Comparison of ENCODE assay signal across 14 cellular contexts in the genomic region with DNA sequence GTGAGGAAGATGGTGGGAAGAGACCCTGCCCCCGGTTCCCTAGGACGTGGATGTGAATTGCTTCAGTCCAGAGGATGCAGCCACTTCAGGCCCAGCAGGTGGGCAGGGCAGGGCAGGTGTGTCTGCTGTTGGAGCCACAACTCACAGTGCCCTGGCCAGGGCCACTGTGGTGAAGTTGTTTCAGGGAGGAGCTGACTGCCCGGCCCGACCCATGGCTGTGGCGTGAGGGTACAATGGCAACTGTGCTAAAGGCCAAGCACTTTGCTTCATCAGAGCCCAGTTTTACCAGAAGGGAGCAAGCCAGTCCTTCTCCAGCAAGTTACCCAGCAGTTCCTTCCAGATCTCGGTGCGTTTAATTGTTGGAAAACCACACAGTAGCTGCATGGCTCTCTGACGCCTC.
A peak's percentile ranks its signal among the peaks of the same experiment; 100 is the strongest.
DNase-seq lines count a peak whose midpoint lies in the region; ATAC-seq lines count a peak whose summit lies in the region.
"Had no signal": no experiment of that assay in that cellular context is flagged by ENCODE, and none has a peak within 500 bp of the region (broad histone marks: within the 10 kb centered on the region; RNA-seq: fewer than 3 reads in every experiment).

No MANE protein-coding gene starts in this region.

- H3K9me3 ChIP-seq in right cardiac atrium (ENCODE audit: control insufficient read depth, low read length) (no peaks in the 10 kb centered on the region), SJCRH30 (replicated peaks) (no peaks in the 10 kb centered on the region)
- H3K9me3 ChIP-seq: Caco-2, HAP-1 had no signal

- H3K4me3 ChIP-seq in right cardiac atrium (ENCODE audit: low read length) (no peak overlapping the region), SJCRH30 (no peak overlapping the region)
- H3K4me3 ChIP-seq: GM12878, HAP-1 had no signal

- H3K27ac ChIP-seq in right cardiac atrium (ENCODE audit: low read length) = no peak overlapping the region
- H3K27ac ChIP-seq in substantia nigra (ENCODE audit: low read depth, low read length, poor library complexity, severe bottlenecking) = peak overlapping the region; percentile 35
- H3K27ac ChIP-seq in SJCRH30 = no peak overlapping the region
- H3K27ac ChIP-seq: 22Rv1 had no signal

- WGBS in right cardiac atrium = 82% methylated on average over 8 of the region's 8 CpGs

- H3K36me3 ChIP-seq in SJCRH30 = no peaks in the 10 kb centered on the region
- H3K36me3 ChIP-seq: HAP-1 had no signal

- ATAC-seq in right cardiac atrium = no peak
- ATAC-seq: CD8-positive, alpha-beta T cell; GM12878 had no signal

- H3K4me1 ChIP-seq in right cardiac atrium (ENCODE audit: control insufficient read depth, insufficient read depth, low read length) (no peaks in the 10 kb centered on the region), SJCRH30 (no peaks in the 10 kb centered on the region)
- H3K4me1 ChIP-seq: Caco-2, HAP-1 had no signal

- DNase-seq in DMS153 (lab: John Stamatoyannopoulos, UW) (peak; percentile 13), DMS153 treated with DMSO at 0.1 percent for 48 hours (lab: John Stamatoyannopoulos, UW; ENCODE audit: unreplicated experiment) (no peak), right cardiac atrium (peak in 2 of 3 donors; percentile 15 to 31), cardiac septum (ENCODE audit: low spot score) (no peak), substantia nigra (lab: John Stamatoyannopoulos, UW) (no peak), SJCRH30 (no peak), NCI-H2171 (lab: John Stamatoyannopoulos, UW) (no peak), T-helper 9 cell (no peak)
- DNase-seq: Caco-2; CD8-positive, alpha-beta T cell; GOT3 had no signal

- intact Hi-C loops in right cardiac atrium (cut with DNase I) (no loop called here), cardiac septum (cut with DNase I) (no loop called here)

- H3K27me3 ChIP-seq in right cardiac atrium (ENCODE audit: control insufficient read depth, insufficient read depth) = no peaks in the 10 kb centered on the region
- no peaks in the 10 kb centered on the region for H3K27me3 ChIP-seq in SJCRH30

Comparison
In these comparisons a context has a peak if more than half of its experiments do, and no peak if none do; other contexts are left out.
1. DNase-seq: peak in DMS153 (single experiment) and right cardiac atrium (2 of 3); none in DMS153 treated with DMSO at 0.1 percent for 48 hours (single experiment), cardiac septum (single experiment), substantia nigra (0 of 49), SJCRH30 (0 of 2), NCI-H2171 (single experiment) and T-helper 9 cell (single experiment).